ENCODE assay signal across 8 cellular contexts in genomic region chr1:225877570-225877969, GRCh38. TPM values are rescaled to one million over a fixed set of nuclear protein-coding genes. Genes with fewer than 3 reads are reported as not detected.
A peak's percentile ranks its signal among the peaks of the same experiment; 100 is the strongest.
DNase-seq lines count a peak whose midpoint lies in the region; ATAC-seq and TF ChIP-seq lines count a peak whose summit lies in the region.

No MANE protein-coding gene starts in this region.

- no peak overlapping the region for H3K4me3 Mint-ChIP-seq in T-helper 1 cell treated with Interleukin-12 subunit alpha and Interleukin-12 subunit beta and Interleukin-4 antibody, amounts not matched to agents 30 μg/mL and 1 μg/mL, for 36 hours
- H3K4me3 Mint-ChIP-seq in activated naive CD4-positive, alpha-beta T cell treated with anti-CD3 and anti-CD28 coated beads, Interleukin-2, amount 50 U/mL, for 24 hours, result peak overlapping the region; percentile 53
- no peak overlapping the region for H3K4me3 Mint-ChIP-seq in glutamatergic neuron (ENCODE audit: unreplicated experiment)

- H3K27me3 ChIP-seq in MG63, result no peaks in the 10 kb centered on the region

- H3K36me3 Mint-ChIP-seq in T-helper 1 cell treated with Interleukin-12 subunit alpha and Interleukin-12 subunit beta and Interleukin-4 antibody, amounts not matched to agents 30 μg/mL and 1 μg/mL, for 36 hours (ENCODE audit: low read depth), result peaks cover 37% of the 10 kb centered on the region
- H3K36me3 Mint-ChIP-seq in activated naive CD4-positive, alpha-beta T cell treated with anti-CD3 and anti-CD28 coated beads, Interleukin-2, amount 50 U/mL, for 24 hours, result no peaks in the 10 kb centered on the region
- H3K36me3 Mint-ChIP-seq in glutamatergic neuron (ENCODE audit: unreplicated experiment), result no peaks in the 10 kb centered on the region

- intact Hi-C loops in posterior vena cava (cut with DNase I), result loop anchor here in 1 of 2 donors (5.0 kb wide), 1 partner anchor 1425 kb away; no protein-coding TSS in a partner anchor

- H3K36me3 ChIP-seq in MG63, result peaks cover 20% of the 10 kb centered on the region

- peaks cover 48% of the 10 kb centered on the region for H3K4me1 Mint-ChIP-seq in T-helper 1 cell treated with Interleukin-12 subunit alpha and Interleukin-12 subunit beta and Interleukin-4 antibody, amounts not matched to agents 30 μg/mL and 1 μg/mL, for 36 hours (ENCODE audit: low read depth)
- peaks cover 76% of the 10 kb centered on the region for H3K4me1 Mint-ChIP-seq in activated naive CD4-positive, alpha-beta T cell treated with anti-CD3 and anti-CD28 coated beads, Interleukin-2, amount 50 U/mL, for 24 hours
- peaks cover 12% of the 10 kb centered on the region for H3K4me1 Mint-ChIP-seq in glutamatergic neuron (ENCODE audit: low read depth, unreplicated experiment)

- ATAC-seq in HG03354 (IDR thresholded peaks at IDR 0.05; ENCODE audit: poor library complexity, severe bottlenecking, unreplicated experiment) (no peak), GM18498 (IDR thresholded peaks at IDR 0.05; ENCODE audit: unreplicated experiment) (no peak)

- no peak for DNase-seq in T-helper 1 cell
- DNase-seq in MG63, result peak; percentile 42
- peak; percentile 68 for DNase-seq in glutamatergic neuron
- DNase-seq in posterior vena cava (ENCODE audit: low spot score), result peak; percentile 84

- peak overlapping the region; percentile 74 for H3K27ac Mint-ChIP-seq in T-helper 1 cell treated with Interleukin-12 subunit alpha and Interleukin-12 subunit beta and Interleukin-4 antibody, amounts not matched to agents 30 μg/mL and 1 μg/mL, for 36 hours
- H3K27ac Mint-ChIP-seq in activated naive CD4-positive, alpha-beta T cell treated with anti-CD3 and anti-CD28 coated beads, Interleukin-2, amount 50 U/mL, for 24 hours, result peak overlapping the region; percentile 70
- H3K27ac Mint-ChIP-seq in glutamatergic neuron (ENCODE audit: unreplicated experiment), result peak overlapping the region; percentile 25

- H3K27me3 Mint-ChIP-seq in T-helper 1 cell treated with Interleukin-12 subunit alpha and Interleukin-12 subunit beta and Interleukin-4 antibody, amounts not matched to agents 30 μg/mL and 1 μg/mL, for 36 hours (ENCODE audit: low read depth), result no peaks in the 10 kb centered on the region
- H3K27me3 Mint-ChIP-seq in activated naive CD4-positive, alpha-beta T cell treated with anti-CD3 and anti-CD28 coated beads, Interleukin-2, amount 50 U/mL, for 24 hours, result no peaks in the 10 kb centered on the region
- peaks cover 10% of the 10 kb centered on the region for H3K27me3 Mint-ChIP-seq in glutamatergic neuron (ENCODE audit: unreplicated experiment)

- TF ChIP-seq CTCF in glutamatergic neuron (IDR thresholded peaks at IDR 0.05; ENCODE audit: partially characterized antibody, unreplicated experiment), result peak; percentile 31

- H3K4me3 ChIP-seq in MG63, result no peak overlapping the region

- H3K9me3 ChIP-seq in MG63, result no peaks in the 10 kb centered on the region

- no peaks in the 10 kb centered on the region for H3K9me3 Mint-ChIP-seq in T-helper 1 cell treated with Interleukin-12 subunit alpha and Interleukin-12 subunit beta and Interleukin-4 antibody, amounts not matched to agents 30 μg/mL and 1 μg/mL, for 36 hours
- H3K9me3 Mint-ChIP-seq in activated naive CD4-positive, alpha-beta T cell treated with anti-CD3 and anti-CD28 coated beads, Interleukin-2, amount 50 U/mL, for 24 hours, result no peaks in the 10 kb centered on the region
- H3K9me3 Mint-ChIP-seq in glutamatergic neuron (ENCODE audit: unreplicated experiment), result peaks cover 10% of the 10 kb centered on the region

RNA-seq across cellular contexts. Expression of gene TMEM63A, which starts 4.6 kb away (rescaled TPM):
- 1.3 and 5.5 TPM in 2 replicates for total RNA-seq in MG63 (2014; rRNA removed; shearing (Covaris generic); ENCODE audit: low replicate concordance)
- total RNA-seq in glutamatergic neuron (ENCODE audit: unreplicated experiment) (1.1 TPM), posterior vena cava (10 to 100 TPM; 58.7 to 65.0 TPM)

RNA-seq across cellular contexts. Expression of gene LEFTY1, which starts 11.4 kb away (rescaled TPM):
- not detected in 2 replicates for total RNA-seq in MG63 (2014; rRNA removed; shearing (Covaris generic); ENCODE audit: low replicate concordance)
- total RNA-seq in glutamatergic neuron (ENCODE audit: unreplicated experiment), result 2.3 TPM
- under 1 TPM; 0.28 to 0.38 TPM for total RNA-seq in posterior vena cava

RNA-seq across cellular contexts. Expression of gene PYCR2, which starts 46.5 kb away (rescaled TPM):
- 74.2 and 113 TPM in 2 replicates for total RNA-seq in MG63 (2014; rRNA removed; shearing (Covaris generic); ENCODE audit: low replicate concordance)
- total RNA-seq in glutamatergic neuron (ENCODE audit: unreplicated experiment), result 36.6 TPM
- total RNA-seq in posterior vena cava, result 10 to 100 TPM; 41.7 to 45.9 TPM

Comparison
In these comparisons a context has a peak if more than half of its experiments do, and no peak if none do; other contexts are left out.
1. DNase-seq: peak in MG63 (single experiment), glutamatergic neuron (single experiment) and posterior vena cava (single experiment); none in T-helper 1 cell (0 of 5).
2. Peak in every context shown above with its lines, with median percentiles within 50 percentile points of each other: H3K27ac Mint-ChIP-seq.